Comparison of ENCODE assay signal across 1 cellular context in genomic region chr9:120873512-120873911, GRCh38.
TF ChIP-seq lines count a peak whose summit lies in the region.

No MANE protein-coding gene starts in this region.

TF ChIP-seq in H1, 55 proteins besides CTCF, POLR2A, EP300 and RAD21:
- TF ChIP-seq SIRT6 (IDR thresholded peaks at IDR 0.05; ENCODE audit: low read length) (no peak), JUN (IDR thresholded peaks at IDR 0.05; ENCODE audit: low read depth, low read length) (peak; percentile 34; the same call in 1 of the 2 replicates), SP1 (IDR thresholded peaks at IDR 0.05; ENCODE audit: low read depth, low read length) (peak; percentile 66; the same call in 1 of the 2 replicates), TEAD4 (IDR thresholded peaks at IDR 0.05; ENCODE audit: low read depth, low read length) (peak; percentile 73; the same call in 1 of the 2 replicates), TAF1 (IDR thresholded peaks at IDR 0.05; ENCODE audit: low read depth, low read length) (0 out of 2 replicates have a peak, but pooled peaks have one; percentile 45), RXRA (IDR thresholded peaks at IDR 0.05; ENCODE audit: insufficient read depth, low read depth, low read length) (0 out of 2 replicates have a peak, but pooled peaks have one; percentile 10), ATF3 (IDR thresholded peaks at IDR 0.05; ENCODE audit: insufficient read depth, low read depth, low read length) (0 out of 2 replicates have a peak, but pooled peaks have one; percentile 2), SIX5 (IDR thresholded peaks at IDR 0.05; ENCODE audit: low read depth, low read length) (no peak), JUND (IDR thresholded peaks at IDR 0.05; ENCODE audit: low read length) (peak; percentile 97), ZNF274 (IDR thresholded peaks at IDR 0.05; ENCODE audit: borderline replicate concordance, extremely low read depth, low read length) (no peak), TCF12 (IDR thresholded peaks at IDR 0.05; ENCODE audit: low read depth, low read length) (peak; percentile 95), CREB1 (IDR thresholded peaks at IDR 0.05) (peak; percentile 20; the same call in 1 of the 2 replicates), SP4 (IDR thresholded peaks at IDR 0.05; ENCODE audit: low read length) (0 out of 2 replicates have a peak, but pooled peaks have one; percentile 28), SIN3A (conservative IDR thresholded peaks at IDR 0.05 in 1 of 2, IDR thresholded peaks at IDR 0.05 in 1 of 2; ENCODE audit: low read depth in 1 of 2, low read length in 2 of 2) (peak; percentile 70 to 71; a peak in 3 of 4 replicates), BACH1 (IDR thresholded peaks at IDR 0.05; ENCODE audit: low read length) (no peak)
